14 cellular contexts compared by ENCODE assay signal in the genomic region with DNA sequence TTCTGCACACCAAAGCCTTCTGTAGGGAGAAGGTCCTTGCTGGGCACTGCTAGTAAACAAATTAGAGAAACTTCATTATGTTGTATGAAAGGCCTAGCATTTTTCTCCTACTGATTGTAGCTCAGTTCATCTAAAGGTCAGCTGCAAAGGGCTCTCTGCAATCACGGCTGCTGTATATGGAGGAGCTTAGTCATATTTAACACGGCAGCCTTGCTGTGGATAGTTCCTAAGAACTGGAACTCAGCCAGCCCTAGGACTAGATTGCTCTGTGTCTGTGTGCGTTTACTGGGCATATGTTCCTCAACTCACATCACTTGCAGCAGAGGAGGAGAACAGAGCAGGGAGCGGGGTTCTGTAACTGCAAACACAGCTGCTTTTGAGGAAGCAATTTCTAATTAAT.
DNase-seq lines count a peak whose midpoint lies in the region; ATAC-seq and TF ChIP-seq lines count a peak whose summit lies in the region.
"Had no signal": no experiment of that assay in that cellular context is flagged by ENCODE, and none has a peak within 500 bp of the region (broad histone marks: within the 10 kb centered on the region; RNA-seq: fewer than 3 reads in every experiment).

No MANE protein-coding gene starts in this region.

- peak overlapping the region; percentile 36 for H3K27ac Mint-ChIP-seq in glutamatergic neuron (ENCODE audit: unreplicated experiment)
- H3K27ac Mint-ChIP-seq in naive thymus-derived CD8-positive, alpha-beta T cell: no peak overlapping the region
- H3K27ac Mint-ChIP-seq: activated naive CD4-positive, alpha-beta T cell treated with anti-CD3 and anti-CD28 coated beads for 36 hours; endodermal cell had no signal

- H2BK120ac ChIP-seq in IMR-90 (ENCODE audit: low read depth, low read length): no peak overlapping the region

- POLR2A ChIA-PET in IMR-90 (lab: Charles Lee; ENCODE audit: unreplicated experiment): no interaction called here
- POLR2A ChIA-PET in naive thymus-derived CD8-positive, alpha-beta T cell (lab: Charles Lee): no interaction called here

- no peak overlapping the region for H3K23ac ChIP-seq in IMR-90 (ENCODE audit: low read depth, low read length)

- no peak for TF ChIP-seq RAD21 in IMR-90 (IDR thresholded peaks at IDR 0.05; ENCODE audit: low read length)

- H2BK15ac ChIP-seq in IMR-90 (ENCODE audit: low read depth, low read length): no peak overlapping the region

- H4K20me1 ChIP-seq in IMR-90 (ENCODE audit: insufficient read depth, low read length): no peaks in the 10 kb centered on the region
- H4K20me1 ChIP-seq: BLaER1 had no signal

- H3K9me3 ChIP-seq in IMR-90 (ENCODE audit: control insufficient read depth, insufficient read depth, low read length): no peaks in the 10 kb centered on the region; the same call in 1 of the 2 replicates
- H3K9me3 ChIP-seq: BLaER1 had no signal

- no peak overlapping the region for H2AK9ac ChIP-seq in IMR-90 (replicated peaks; ENCODE audit: low read depth, low read length, poor library complexity)

- in situ Hi-C loops in IMR-90 (cut with MboI; ENCODE audit: low sequenced_read_pairs): no loop called here

- peak; percentile 95 for ATAC-seq in IMR-90 (ENCODE audit: low read depth)
- no peak for ATAC-seq in naive thymus-derived CD8-positive, alpha-beta T cell
- no peak for ATAC-seq in HG03280 (IDR thresholded peaks at IDR 0.05; ENCODE audit: unreplicated experiment)
- ATAC-seq in GM18861 (IDR thresholded peaks at IDR 0.05; ENCODE audit: unreplicated experiment): no peak

- H2BK5ac ChIP-seq in IMR-90 (ENCODE audit: low read depth, low read length, poor library complexity, severe bottlenecking): no peak overlapping the region

- no peak overlapping the region for H3K27ac ChIP-seq in IMR-90 (ENCODE audit: insufficient read depth, low read length)
- H3K27ac ChIP-seq: BLaER1, KMS-11 had no signal

- H3K56ac ChIP-seq in IMR-90 (ENCODE audit: extremely low read depth, insufficient read depth, low read length): no peak overlapping the region

- no peak overlapping the region for H4K8ac ChIP-seq in IMR-90 (ENCODE audit: low read depth in 2 of 2, low read length in 2 of 2)

- H3K4me1 ChIP-seq in IMR-90 (ENCODE audit: control insufficient read depth, insufficient read depth, low read length): no peaks in the 10 kb centered on the region

- no peak overlapping the region for H2AK5ac ChIP-seq in IMR-90 (ENCODE audit: low read depth, low read length)

- intact Hi-C loops in IMR-90 (cut with micrococcal nuclease): no loop called here

- H4K91ac ChIP-seq in IMR-90 (ENCODE audit: insufficient read depth, low read depth, low read length): no peak overlapping the region

- no peak overlapping the region for H3K18ac ChIP-seq in IMR-90 (ENCODE audit: low read depth, low read length)

- DNase-seq in AG08396 (ENCODE audit: low spot score) (peak; percentile 11), IMR-90 (peak; percentile 91), RPMI7951 (ENCODE audit: low read depth) (peak; percentile 40), glutamatergic neuron (no peak)
- DNase-seq in naive thymus-derived CD8-positive, alpha-beta T cell: no peak
- no peak for DNase-seq in stimulated activated naive CD4-positive, alpha-beta T cell treated with Interleukin-2 at 50 U/mL for 16 hours (lab: John Stamatoyannopoulos, UW)
- DNase-seq: activated CD4-positive, alpha-beta T cell treated with anti-CD3 and anti-CD28 coated beads for 4 hours; activated naive CD4-positive, alpha-beta T cell treated with anti-CD3 and anti-CD28 coated beads for 36 hours; endodermal cell; kidney had no signal

- H3K4me1 Mint-ChIP-seq in glutamatergic neuron (ENCODE audit: low read depth, unreplicated experiment): peaks cover 16% of the 10 kb centered on the region
- no peaks in the 10 kb centered on the region for H3K4me1 Mint-ChIP-seq in naive thymus-derived CD8-positive, alpha-beta T cell

- H3K9me3 Mint-ChIP-seq in glutamatergic neuron (ENCODE audit: unreplicated experiment): no peaks in the 10 kb centered on the region
- peaks cover 0 to 12% (median 4%) of the 10 kb centered on the region in 9 donors for H3K9me3 Mint-ChIP-seq in naive thymus-derived CD8-positive, alpha-beta T cell

- H3K4me2 ChIP-seq in IMR-90 (ENCODE audit: low read depth, low read length): no peak overlapping the region
- H3K4me2 ChIP-seq: KMS-11 had no signal

- no peaks in the 10 kb centered on the region for H3K36me3 Mint-ChIP-seq in glutamatergic neuron (ENCODE audit: unreplicated experiment)
- no peaks in the 10 kb centered on the region for H3K36me3 Mint-ChIP-seq in naive thymus-derived CD8-positive, alpha-beta T cell

- dilution Hi-C loops in IMR-90 (cut with HindIII; ENCODE audit: low sequenced_read_pairs, unreplicated experiment): no loop called here

- H2AFZ ChIP-seq in IMR-90 (replicated peaks; ENCODE audit: low read length, poor library complexity): no peak overlapping the region

- H3K9me1 ChIP-seq in IMR-90 (ENCODE audit: insufficient read depth, low read length): no peaks in the 10 kb centered on the region

- H3K4me3 Mint-ChIP-seq in glutamatergic neuron (ENCODE audit: unreplicated experiment): no peak overlapping the region
- no peak overlapping the region for H3K4me3 Mint-ChIP-seq in naive thymus-derived CD8-positive, alpha-beta T cell
- H3K4me3 Mint-ChIP-seq: activated naive CD4-positive, alpha-beta T cell treated with anti-CD3 and anti-CD28 coated beads for 36 hours; endodermal cell had no signal

- no peak overlapping the region for H3K4me3 ChIP-seq in IMR-90 (ENCODE audit: insufficient read depth, low read depth, low read length)
- H3K4me3 ChIP-seq: BLaER1 had no signal

- no peak overlapping the region for H4K5ac ChIP-seq in IMR-90 (ENCODE audit: low read depth, low read length)

- no peak overlapping the region for H2BK20ac ChIP-seq in IMR-90 (ENCODE audit: low read depth, low read length)

- no TSS peak for BruUV-seq in IMR-90 (replicated peaks; lab: Mats Ljungman, UMichigan)

- CTCF ChIA-PET in IMR-90 (lab: Yijun Ruan, JAX): interaction anchor here (0.6 kb wide), 1 partner anchor 1050 kb away, joined by 3 read pairs; no protein-coding TSS in a partner anchor

- H3K27me3 ChIP-seq in IMR-90 (ENCODE audit: control insufficient read depth, insufficient read depth, low read length): no peaks in the 10 kb centered on the region
- H3K27me3 ChIP-seq: BLaER1 had no signal

- H3K27me3 Mint-ChIP-seq in glutamatergic neuron (ENCODE audit: unreplicated experiment): no peaks in the 10 kb centered on the region
- no peaks in the 10 kb centered on the region for H3K27me3 Mint-ChIP-seq in naive thymus-derived CD8-positive, alpha-beta T cell

- no peak overlapping the region for H3K14ac ChIP-seq in IMR-90 (replicated peaks; ENCODE audit: low read depth, low read length)

- TF ChIP-seq POLR2A in IMR-90 (IDR thresholded peaks at IDR 0.05; ENCODE audit: low read depth, low read length): no peak

- TF ChIP-seq CTCF in IMR-90 (conservative IDR thresholded peaks at IDR 0.05; ENCODE audit: low read depth, low read length) (no peak), glutamatergic neuron (IDR thresholded peaks at IDR 0.05; ENCODE audit: partially characterized antibody, unreplicated experiment) (no peak)

- H3K79me1 ChIP-seq in IMR-90 (ENCODE audit: low read depth in 1 of 2, low read length in 2 of 2): no peaks in the 10 kb centered on the region

- no peak overlapping the region for H3K9ac ChIP-seq in IMR-90 (ENCODE audit: low read depth, low read length)
- H3K9ac ChIP-seq: BLaER1, KMS-11 had no signal

- no peaks in the 10 kb centered on the region for H3K36me3 ChIP-seq in IMR-90 (ENCODE audit: control insufficient read depth, insufficient read depth, low read length)
- H3K36me3 ChIP-seq: BLaER1 had no signal

- no CpG with 5 or more reads among the region's 4 CpGs for WGBS in IMR-90 (ENCODE audit: extremely low coverage in 2 of 2, insufficient read length in 1 of 2), 2 experiments

- no peak overlapping the region for H3K4ac ChIP-seq in IMR-90 (ENCODE audit: low read depth, low read length)

TF ChIP-seq in IMR-90, 13 proteins besides CTCF, POLR2A, EP300 and RAD21:
- TF ChIP-seq NFE2L2 (IDR thresholded peaks at IDR 0.05; ENCODE audit: low read depth, low read length): no peak
- TF ChIP-seq, protein P1, sequence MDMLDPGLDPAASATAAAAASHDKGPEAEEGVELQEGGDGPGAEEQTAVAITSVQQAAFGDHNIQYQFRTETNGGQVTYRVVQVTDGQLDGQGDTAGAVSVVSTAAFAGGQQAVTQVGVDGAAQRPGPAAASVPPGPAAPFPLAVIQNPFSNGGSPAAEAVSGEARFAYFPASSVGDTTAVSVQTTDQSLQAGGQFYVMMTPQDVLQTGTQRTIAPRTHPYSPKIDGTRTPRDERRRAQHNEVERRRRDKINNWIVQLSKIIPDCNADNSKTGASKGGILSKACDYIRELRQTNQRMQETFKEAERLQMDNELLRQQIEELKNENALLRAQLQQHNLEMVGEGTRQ (IDR thresholded peaks at IDR 0.05; ENCODE audit: low read depth, low read length): no peak
- TF ChIP-seq MAFK (IDR thresholded peaks at IDR 0.05; ENCODE audit: low read depth, low read length): no peak
- no peak for TF ChIP-seq SMC3 (IDR thresholded peaks at IDR 0.05; ENCODE audit: low read depth, low read length)
- TF ChIP-seq CEBPB (IDR thresholded peaks at IDR 0.05; ENCODE audit: low read depth, low read length): no peak
- TF ChIP-seq MAZ (IDR thresholded peaks at IDR 0.05; ENCODE audit: borderline replicate concordance, low read depth, low read length): no peak
- TF ChIP-seq MXI1 (IDR thresholded peaks at IDR 0.05; ENCODE audit: borderline replicate concordance, low read depth, low read length): no peak
- TF ChIP-seq, protein P2, sequence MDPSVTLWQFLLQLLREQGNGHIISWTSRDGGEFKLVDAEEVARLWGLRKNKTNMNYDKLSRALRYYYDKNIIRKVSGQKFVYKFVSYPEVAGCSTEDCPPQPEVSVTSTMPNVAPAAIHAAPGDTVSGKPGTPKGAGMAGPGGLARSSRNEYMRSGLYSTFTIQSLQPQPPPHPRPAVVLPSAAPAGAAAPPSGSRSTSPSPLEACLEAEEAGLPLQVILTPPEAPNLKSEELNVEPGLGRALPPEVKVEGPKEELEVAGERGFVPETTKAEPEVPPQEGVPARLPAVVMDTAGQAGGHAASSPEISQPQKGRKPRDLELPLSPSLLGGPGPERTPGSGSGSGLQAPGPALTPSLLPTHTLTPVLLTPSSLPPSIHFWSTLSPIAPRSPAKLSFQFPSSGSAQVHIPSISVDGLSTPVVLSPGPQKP (IDR thresholded peaks at IDR 0.05; ENCODE audit: borderline replicate concordance, low read depth, low read length): no peak
TF ChIP-seq in IMR-90: peak in this region for 0.

Comparison
In these comparisons a context has a peak if more than half of its experiments do, and no peak if none do; other contexts are left out.
1. DNase-seq: peak in AG08396 (single experiment), IMR-90 (single experiment) and RPMI7951 (single experiment); none in glutamatergic neuron (single experiment), naive thymus-derived CD8-positive, alpha-beta T cell (0 of 10) and stimulated activated naive CD4-positive, alpha-beta T cell treated with Interleukin-2 at 50 U/mL for 16 hours (single experiment).